Comparison of ENCODE assay signal across 31 cellular contexts in genomic region chr2:36392854-36393253, GRCh38. TPM values are rescaled to one million over a fixed set of nuclear protein-coding genes. Genes with fewer than 3 reads are reported as not detected.
DNase-seq lines count a peak whose midpoint lies in the region; ATAC-seq, FAIRE-seq and TF ChIP-seq lines count a peak whose summit lies in the region.
"Had no signal": no experiment of that assay in that cellular context is flagged by ENCODE, and none has a peak within 500 bp of the region (broad histone marks: within the 10 kb centered on the region; RNA-seq: fewer than 3 reads in every experiment).

No MANE protein-coding gene starts in this region.

- peak; percentile 52 for FAIRE-seq in H54 (lab: Jason Lieb, UNC)
- FAIRE-seq: GM12878, GM19239, islet of Langerhans, K562 had no signal

- no peak for TF ChIP-seq CTCF in RWPE2 (IDR thresholded peaks at IDR 0.05; ENCODE audit: poor library complexity, severe bottlenecking)
- TF ChIP-seq CTCF in fibroblast of lung (conservative IDR thresholded peaks at IDR 0.05 in 1 of 2, IDR thresholded peaks at IDR 0.05 in 1 of 2; ENCODE audit: low read depth in 1 of 2, low read length in 2 of 2) = no peak
- TF ChIP-seq CTCF in osteoblast (IDR thresholded peaks at IDR 0.05; ENCODE audit: extremely low read depth, low read depth, low read length) = no peak

- H3K4me2 ChIP-seq in fibroblast of lung (ENCODE audit: extremely low read depth, insufficient read depth, low read length) (no peak overlapping the region), osteoblast (ENCODE audit: insufficient read depth, low read length) (no peak overlapping the region)
- H3K4me2 ChIP-seq: BLaER1 had no signal

- H3K4me3 ChIP-seq in RWPE2 (ENCODE audit: severe bottlenecking) (no peak overlapping the region), fibroblast of lung (replicated peaks in 1 of 4; ENCODE audit: control extremely low read depth in 1 of 4, insufficient read depth in 1 of 4, low read depth in 3 of 4, low read length in 4 of 4) (no peak overlapping the region), osteoblast (ENCODE audit: insufficient read depth, low read length) (no peak overlapping the region)
- H3K4me3 ChIP-seq: adrenal gland, BLaER1, GM12878, K562 had no signal

- H3K36me3 ChIP-seq in RWPE2 (ENCODE audit: low read depth) (peaks cover 31% of the 10 kb centered on the region), fibroblast of lung (ENCODE audit: control insufficient read depth, insufficient read depth, low read length) (peaks cover 1% of the 10 kb centered on the region), osteoblast (ENCODE audit: insufficient read depth, low read length) (peaks cover 54% of the 10 kb centered on the region)
- H3K36me3 ChIP-seq: adrenal gland had no signal

- ATAC-seq in RWPE2 (ENCODE audit: low read depth) (no peak), HG03175 (IDR thresholded peaks at IDR 0.05; ENCODE audit: unreplicated experiment) (no peak)
- ATAC-seq: GM12878; HCT116; K562; left ventricle myocardium superior; naive thymus-derived CD8-positive, alpha-beta T cell; Right ventricle myocardium inferior; stimulated activated memory B cell treated with anti-CD40 and anti-IgM and Interleukin-4, amounts not matched to agents 10 μg/mL and 1 μg/mL and 100 μg/mL, for 72 hours had no signal

- peaks cover 4% of the 10 kb centered on the region for H4K20me1 ChIP-seq in fibroblast of lung (ENCODE audit: control insufficient read depth, extremely low read depth, insufficient read depth, low read length)
- H4K20me1 ChIP-seq in osteoblast (ENCODE audit: insufficient read depth, low read length) = peaks cover 57% of the 10 kb centered on the region

- DNase-seq in H54 (ENCODE audit: insufficient read length, low spot score) (no peak), RWPE2 (ENCODE audit: low spot score) (no peak), fibroblast of lung (ENCODE audit: low read depth in 2 of 2) (no peak), osteoblast (ENCODE audit: insufficient read length, low spot score, missing footprints) (no peak), DMS 273 treated with DMSO at 0.1 percent for 48 hours (lab: John Stamatoyannopoulos, UW) (no peak)
- DNase-seq in activated effector memory CD4-positive, alpha-beta T cell treated with Interleukin-2 at 50 U/mL for 16 hours = no peak
- DNase-seq in activated naive CD4-positive, alpha-beta T cell treated with anti-CD3 and anti-CD28 coated beads, Interleukin-2, amount 50 U/mL, for 16 hours = no peak
- DNase-seq: activated CD4-positive, alpha-beta memory T cell treated with anti-CD3 and anti-CD28 coated beads for 36 hours; activated CD4-positive, alpha-beta T cell treated with anti-CD3 and anti-CD28 coated beads for 1 hour; activated CD8-positive, alpha-beta memory T cell treated with anti-CD3 and anti-CD28 coated beads, Interleukin-2, amount 50 U/mL, for 4 hours; activated naive CD4-positive, alpha-beta T cell treated with anti-CD3 and anti-CD28 coated beads for 36 hours; adrenal gland; DMS153; left ventricle myocardium superior; naive thymus-derived CD8-positive, alpha-beta T cell; NCI-H1048; NCI-H1694 treated with DMSO at 0.1 percent for 48 hours; NCI-H2171 treated with DMSO at 0.1 percent for 48 hours; NCI-H524; NK-92 treated with Interleukin-12 subunit alpha and Interleukin-12 subunit beta, amount 100 ng/mL, for 24 hours; occipital lobe; stimulated activated CD4-positive, alpha-beta T cell treated with anti-CD3 and anti-CD28 coated beads, Interleukin-15, amount 100 ng/mL, for 24 hours had no signal

- H3K79me2 ChIP-seq in fibroblast of lung (ENCODE audit: control insufficient read depth, insufficient read depth, low read length) = peaks cover 96% of the 10 kb centered on the region
- H3K79me2 ChIP-seq in osteoblast (ENCODE audit: insufficient read depth, low read length) = peaks cover 97% of the 10 kb centered on the region

- no peak overlapping the region for H2AFZ ChIP-seq in fibroblast of lung (ENCODE audit: low read length)
- no peak overlapping the region for H2AFZ ChIP-seq in osteoblast (ENCODE audit: low read length)

- peak overlapping the region; percentile 37 for H3K27ac ChIP-seq in RWPE2 (ENCODE audit: poor library complexity, severe bottlenecking)
- peak overlapping the region; percentile 6 for H3K27ac ChIP-seq in fibroblast of lung (ENCODE audit: insufficient read depth, low read length)
- H3K27ac ChIP-seq in osteoblast (ENCODE audit: low read depth, low read length) = peak overlapping the region; percentile 33
- H3K27ac ChIP-seq: adrenal gland, BLaER1 had no signal

- no peak overlapping the region for H3K9ac ChIP-seq in fibroblast of lung (ENCODE audit: insufficient read depth, low read length)
- H3K9ac ChIP-seq: BLaER1 had no signal

- H3K9me3 ChIP-seq in RWPE2 (ENCODE audit: severe bottlenecking) = no peaks in the 10 kb centered on the region
- H3K9me3 ChIP-seq in fibroblast of lung (ENCODE audit: control insufficient read depth, insufficient read depth, low read depth, low read length) = no peaks in the 10 kb centered on the region
- no peaks in the 10 kb centered on the region for H3K9me3 ChIP-seq in osteoblast (ENCODE audit: low read depth, low read length)
- H3K9me3 ChIP-seq: adrenal gland, BLaER1 had no signal

- H3K4me1 ChIP-seq in RWPE2 (ENCODE audit: insufficient read depth, poor library complexity, severe bottlenecking) (peaks cover 63% of the 10 kb centered on the region), fibroblast of lung (ENCODE audit: control insufficient read depth, extremely low read depth, insufficient read depth, low read length) (peaks cover 15% of the 10 kb centered on the region), osteoblast (ENCODE audit: insufficient read depth, low read length) (peaks cover 56% of the 10 kb centered on the region)

- no peak for TF ChIP-seq POLR2A in H54 (IDR thresholded peaks at IDR 0.05; ENCODE audit: low read depth, low read length)

- no peaks in the 10 kb centered on the region for H3K27me3 ChIP-seq in RWPE2 (ENCODE audit: insufficient read depth, poor library complexity, severe bottlenecking)
- H3K27me3 ChIP-seq in fibroblast of lung (ENCODE audit: control insufficient read depth, insufficient read depth, low read length) = no peaks in the 10 kb centered on the region
- H3K27me3 ChIP-seq in osteoblast (ENCODE audit: insufficient read depth, low read length) = no peaks in the 10 kb centered on the region
- H3K27me3 ChIP-seq: adrenal gland, BLaER1 had no signal

RNA-seq across cellular contexts. Expression of gene CRIM1, which starts 37.3 kb away (rescaled TPM):
- 135 and 364 TPM in 2 replicates for total RNA-seq in fibroblast of lung
- 231 and 661 TPM in 2 replicates for polyA plus RNA-seq in fibroblast of lung
- polyA plus RNA-seq in fibroblast of lung (2012) = 157 and 490 TPM in 2 replicates
- polyA minus RNA-seq in fibroblast of lung (ENCODE audit: low replicate concordance) = 1,375 and 3,102 TPM in 2 replicates
- 321 and 362 TPM in 2 replicates for total RNA-seq in osteoblast
